In the genomic region with DNA sequence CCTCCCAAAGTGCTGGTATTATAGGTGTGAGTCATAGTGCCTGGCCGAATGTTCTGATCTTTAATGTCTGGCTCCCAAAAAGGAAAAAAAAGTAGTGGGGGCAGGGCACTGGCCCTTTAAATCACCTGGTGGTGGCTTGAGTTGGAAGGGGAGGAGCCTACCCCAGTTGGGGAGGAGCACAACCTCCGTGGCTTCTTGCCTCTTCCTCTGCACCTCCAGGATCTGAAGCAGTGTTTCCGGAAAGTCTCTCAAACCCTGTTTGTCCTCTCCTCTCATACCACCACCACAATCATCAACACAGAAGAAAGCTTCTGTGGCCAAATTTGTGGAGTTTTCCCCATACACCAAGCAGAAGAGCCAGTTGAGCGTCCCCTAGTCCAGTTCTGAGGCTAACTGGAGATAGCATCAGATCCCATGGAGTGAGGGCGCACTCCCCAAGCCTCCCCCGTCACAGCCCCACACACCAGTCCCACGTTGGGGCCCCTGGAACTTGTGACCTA, we compare ENCODE assay signal across 8 cellular contexts. TPM values are rescaled to one million over a fixed set of nuclear protein-coding genes. Genes with fewer than 3 reads are reported as not detected.
DNase-seq lines count a peak whose midpoint lies in the region; ATAC-seq, FAIRE-seq and TF ChIP-seq lines count a peak whose summit lies in the region.

No MANE protein-coding gene starts in this region.

- H3K4me2 ChIP-seq in SU-DHL-6 (ENCODE audit: low read depth, low read length, poor library complexity, severe bottlenecking) (peak overlapping the region; percentile 10), smooth muscle cell (peak overlapping the region; percentile 63)

- POLR2A ChIA-PET in GM10248 (lab: Yijun Ruan, JAX) = no interaction called here

- intact Hi-C loops in aorta (cut with DNase I) = no loop called here

- H3K79me2 ChIP-seq in SU-DHL-6 (ENCODE audit: insufficient read depth, low read length) = no peaks in the 10 kb centered on the region
- no peaks in the 10 kb centered on the region for H3K79me2 ChIP-seq in smooth muscle cell (ENCODE audit: low read depth)

- DNase-seq in G401 (ENCODE audit: low spot score) = peak; percentile 28
- peak; percentile 80 for DNase-seq in bronchial epithelial cell (ENCODE audit: low read depth)
- DNase-seq in smooth muscle cell (lab: John Stamatoyannopoulos, UW; ENCODE audit: unreplicated experiment) = no peak
- DNase-seq in aorta = no peak
- no peak for DNase-seq in GM10248 (ENCODE audit: extremely low spot score)
- DNase-seq in NCI-H2171 (lab: John Stamatoyannopoulos, UW) = no peak

- no peaks in the 10 kb centered on the region for H3F3A ChIP-seq in SU-DHL-6 (ENCODE audit: insufficient read depth)
- peaks cover under 1% of the 10 kb centered on the region for H3F3A ChIP-seq in smooth muscle cell (ENCODE audit: low read depth)

- no peaks in the 10 kb centered on the region for H3K9me3 ChIP-seq in SU-DHL-6 (ENCODE audit: insufficient read depth, low read length)
- H3K9me3 ChIP-seq in smooth muscle cell (replicated peaks; ENCODE audit: low read depth) = no peaks in the 10 kb centered on the region
- no peaks in the 10 kb centered on the region for H3K9me3 ChIP-seq in aorta (ENCODE audit: control insufficient read depth, low read length)

- CTCF ChIA-PET in GM10248 (lab: Yijun Ruan, JAX) = interaction anchor here (1.2 to 4.1 kb wide), 2 partner anchors 27 to 127 kb away, joined by 3 to 12 read pairs; no protein-coding TSS in a partner anchor

- H4K20me1 ChIP-seq in SU-DHL-6 (ENCODE audit: low read depth, low read length) (no peaks in the 10 kb centered on the region), smooth muscle cell (ENCODE audit: low read depth) (no peaks in the 10 kb centered on the region)

- H3K9me2 ChIP-seq in SU-DHL-6 (replicated peaks; ENCODE audit: insufficient read depth, low read length) = no peaks in the 10 kb centered on the region

- H3K36me3 ChIP-seq in SU-DHL-6 (ENCODE audit: low read length) = no peaks in the 10 kb centered on the region
- H3K36me3 ChIP-seq in bronchial epithelial cell (ENCODE audit: control insufficient read depth, insufficient read depth, low read length) = no peaks in the 10 kb centered on the region
- no peaks in the 10 kb centered on the region for H3K36me3 ChIP-seq in smooth muscle cell (ENCODE audit: low read depth)
- H3K36me3 ChIP-seq in aorta (ENCODE audit: control insufficient read depth in 1 of 2, insufficient read depth in 2 of 2, low read length in 1 of 2) = no peaks in the 10 kb centered on the region

- in situ Hi-C loops in G401 (cut with HindIII; ENCODE audit: low sequenced_read_pairs) = no loop called here

- H3K4me3 ChIP-seq in SU-DHL-6 (ENCODE audit: insufficient read depth, low read length, poor library complexity, severe bottlenecking) (no peak overlapping the region), bronchial epithelial cell (ENCODE audit: low read depth, low read length) (no peak overlapping the region), smooth muscle cell (no peak overlapping the region), aorta (ENCODE audit: low read length in 2 of 2) (no peak overlapping the region)

- no peak for FAIRE-seq in bronchial epithelial cell (lab: Jason Lieb, UNC)

- H3K27ac ChIP-seq in SU-DHL-6 (ENCODE audit: low read depth, low read length) = no peak overlapping the region
- H3K27ac ChIP-seq in smooth muscle cell (ENCODE audit: low read depth) = no peak overlapping the region
- no peak overlapping the region for H3K27ac ChIP-seq in aorta (ENCODE audit: low read depth in 1 of 2, low read length in 2 of 2)

- H2AFZ ChIP-seq in SU-DHL-6 (ENCODE audit: low read depth, low read length, severe bottlenecking) (no peak overlapping the region), smooth muscle cell (ENCODE audit: low read depth) (no peak overlapping the region)

- H3K4me1 ChIP-seq in smooth muscle cell (ENCODE audit: low read depth) (peaks cover 4% of the 10 kb centered on the region), aorta (ENCODE audit: control insufficient read depth in 1 of 2, insufficient read depth in 2 of 2, low read length in 2 of 2) (no peaks in the 10 kb centered on the region)

- H3K9ac ChIP-seq in SU-DHL-6 (ENCODE audit: low read length) = no peak overlapping the region
- no peak overlapping the region for H3K9ac ChIP-seq in smooth muscle cell (ENCODE audit: low read depth)

- ATAC-seq in aorta (ENCODE audit: low FRiP score) (no peak), HG02678 (IDR thresholded peaks at IDR 0.05; ENCODE audit: unreplicated experiment) (no peak)

- H3K27me3 ChIP-seq in SU-DHL-6 (ENCODE audit: low read length) (no peaks in the 10 kb centered on the region), bronchial epithelial cell (ENCODE audit: control insufficient read depth, insufficient read depth, low read length) (no peaks in the 10 kb centered on the region), smooth muscle cell (ENCODE audit: low read depth) (no peaks in the 10 kb centered on the region), aorta (ENCODE audit: control insufficient read depth in 1 of 2, insufficient read depth in 2 of 2, low read length in 1 of 2) (no peaks in the 10 kb centered on the region)

- no peak for TF ChIP-seq CTCF in SU-DHL-6 (IDR thresholded peaks at IDR 0.05; ENCODE audit: insufficient read depth, low read length, poor library complexity, severe bottlenecking)
- no peak for TF ChIP-seq CTCF in bronchial epithelial cell (IDR thresholded peaks at IDR 0.05; ENCODE audit: insufficient read depth, low read length, severe bottlenecking)
- TF ChIP-seq CTCF in smooth muscle cell (IDR thresholded peaks at IDR 0.05; ENCODE audit: borderline replicate concordance, insufficient read depth, poor library complexity, severe bottlenecking) = no peak
- TF ChIP-seq CTCF in GM10248 (IDR thresholded peaks at IDR 0.05; ENCODE audit: control extremely low read depth, extremely low read depth, low read depth, missing control alignments) = no peak

- WGBS in smooth muscle cell (ENCODE audit: low lambda C conversion rate) = 42% methylated on average over 7 of the region's 7 CpGs
- 54 to 57% methylated on average over 7 of the region's 7 CpGs for WGBS in aorta, 2 donors

RNA-seq across cellular contexts. Expression of a gene that starts 24.3 kb away (rescaled TPM):
- 19.0 and 29.0 TPM in 2 replicates for total RNA-seq in G401 (2014; rRNA removed; shearing (Covaris generic))
- 19.7 and 38.3 TPM in 2 replicates for total RNA-seq in bronchial epithelial cell
- 25.7 and 29.3 TPM in 2 replicates for total RNA-seq in smooth muscle cell
- polyA plus RNA-seq in smooth muscle cell = 4.4 and 5.5 TPM in 2 replicates
- total RNA-seq in aorta = 10 to 100 TPM; 14.5 to 24.1 TPM
- polyA plus RNA-seq in aorta = 1 to 10 TPM; 3.1 to 4.9 TPM

RNA-seq across cellular contexts. Expression of a gene that starts 58.6 kb away (rescaled TPM):
- 19.9 and 30.6 TPM in 2 replicates for total RNA-seq in G401 (2014; rRNA removed; shearing (Covaris generic))
- total RNA-seq in bronchial epithelial cell = 34.8 and 36.1 TPM in 2 replicates
- 14.0 and 17.2 TPM in 2 replicates for total RNA-seq in smooth muscle cell
- polyA plus RNA-seq in smooth muscle cell = 38.9 and 40.3 TPM in 2 replicates
- 10 to 100 TPM; 13.7 to 15.0 TPM for total RNA-seq in aorta
- 1 to 10 TPM; 3.0 to 5.7 TPM for polyA plus RNA-seq in aorta

Comparison
In these comparisons a context has a peak if more than half of its experiments do, and no peak if none do; other contexts are left out.
1. DNase-seq: peak in G401 (single experiment) and bronchial epithelial cell (single experiment); none in smooth muscle cell (single experiment), aorta (0 of 2), GM10248 (single experiment) and NCI-H2171 (single experiment).